Comparison of ENCODE assay signal across 10 cellular contexts in genomic region chr2:216215991-216216390, GRCh38.
DNase-seq lines count a peak whose midpoint lies in the region; FAIRE-seq and TF ChIP-seq lines count a peak whose summit lies in the region.
"Had no signal": no experiment of that assay in that cellular context is flagged by ENCODE, and none has a peak within 500 bp of the region (broad histone marks: within the 10 kb centered on the region; RNA-seq: fewer than 3 reads in every experiment).

No MANE protein-coding gene starts in this region.

- 50 to 72% (median 71%) methylated on average over 3 of the region's 3 CpGs for WGBS in small intestine, 3 donors

- H3K4me1 ChIP-seq in small intestine (ENCODE audit: control insufficient read depth in 2 of 2, insufficient read depth in 1 of 2, low read depth in 1 of 2, low read length in 1 of 2) = peaks cover 3 to 10% of the 10 kb centered on the region in 2 donors

- no peaks in the 10 kb centered on the region for H3K9me3 ChIP-seq in small intestine (ENCODE audit: control insufficient read depth, low read depth)

- DNase-seq in SHP77 (lab: John Stamatoyannopoulos, UW) = peak; percentile 7 to 42
- no peak for DNase-seq in SHP77 treated with DMSO at 0.1 percent for 48 hours (lab: John Stamatoyannopoulos, UW)
- DNase-seq in NCI-H2171 (lab: John Stamatoyannopoulos, UW) = peak; percentile 11
- DNase-seq in choroid plexus epithelial cell (ENCODE audit: low read depth) = peak; percentile 62
- peak; percentile 20 for DNase-seq in small intestine
- DNase-seq in AG08396 (ENCODE audit: low spot score) = no peak
- DNase-seq in coronary artery (ENCODE audit: low spot score) = no peak
- DNase-seq in GF-D8 (lab: John Stamatoyannopoulos, UW) = no peak
- DNase-seq: hypothalamus had no signal

- no peaks in the 10 kb centered on the region for H3K36me3 ChIP-seq in small intestine (ENCODE audit: control insufficient read depth in 2 of 2, insufficient read depth in 2 of 2, low read length in 2 of 2)

- no peaks in the 10 kb centered on the region for H3K27me3 ChIP-seq in small intestine (ENCODE audit: control insufficient read depth in 2 of 2, insufficient read depth in 2 of 2, low read length in 2 of 2)

- no peak overlapping the region for H3K4me3 ChIP-seq in choroid plexus epithelial cell (ENCODE audit: low read depth, low read length)
- H3K4me3 ChIP-seq in small intestine (ENCODE audit: low read depth in 1 of 2, low read length in 2 of 2) = no peak overlapping the region
- H3K4me3 ChIP-seq in coronary artery = no peak overlapping the region

- TF ChIP-seq CTCF in choroid plexus epithelial cell (conservative IDR thresholded peaks at IDR 0.05; ENCODE audit: low read depth, low read length) = peak; percentile 56
- no peak for TF ChIP-seq CTCF in coronary artery (IDR thresholded peaks at IDR 0.05)

- no peak overlapping the region for H3K27ac ChIP-seq in small intestine (ENCODE audit: low read depth in 1 of 2, low read length in 1 of 2)
- no peak overlapping the region for H3K27ac ChIP-seq in coronary artery

- no peak for FAIRE-seq in small intestine (lab: Jason Lieb, UNC)
- FAIRE-seq: G401.6 had no signal

Comparison
In these comparisons a context has a peak if more than half of its experiments do, and no peak if none do; other contexts are left out.
1. DNase-seq: peak in SHP77 (2 of 2), NCI-H2171 (single experiment), choroid plexus epithelial cell (single experiment) and small intestine (single experiment); none in SHP77 treated with DMSO at 0.1 percent for 48 hours (single experiment), AG08396 (single experiment), coronary artery (single experiment) and GF-D8 (single experiment).